8 cellular contexts compared by ENCODE assay signal in the genomic region with DNA sequence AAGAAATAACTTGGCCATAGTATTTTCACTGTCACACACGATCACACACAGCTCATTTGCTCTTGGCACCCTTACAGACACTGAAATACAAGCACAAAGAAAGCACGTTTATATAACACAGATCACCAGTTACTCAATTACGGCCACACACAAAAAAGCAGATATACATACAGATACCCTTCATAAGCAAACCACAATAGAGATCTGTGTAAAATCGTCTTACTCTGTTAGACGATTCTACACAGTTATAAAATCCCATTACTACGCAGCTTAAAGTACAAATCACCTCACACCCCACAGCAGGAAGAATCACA. TPM values are rescaled to one million over a fixed set of nuclear protein-coding genes. Genes with fewer than 3 reads are reported as not detected.
A peak's percentile ranks its signal among the peaks of the same experiment; 100 is the strongest.
DNase-seq lines count a peak whose midpoint lies in the region; ATAC-seq, FAIRE-seq and TF ChIP-seq lines count a peak whose summit lies in the region.

No MANE protein-coding gene starts in this region.

- TF ChIP-seq POLR2A in A549 (IDR thresholded peaks at IDR 0.05; ENCODE audit: low read length) (no peak), testis (IDR thresholded peaks at IDR 0.05) (no peak)

- CTCF ChIA-PET in A549 (lab: Yijun Ruan, JAX): no interaction called here

- peak overlapping the region; percentile 72 to 88 for H3K9ac ChIP-seq in kidney (ENCODE audit: low read length in 2 of 2)

- peak overlapping the region; percentile 88 for H3K4me3 Mint-ChIP-seq in activated naive CD8-positive, alpha-beta T cell treated with anti-CD3 and anti-CD28 coated beads, Interleukin-2, amount 10 ng/mL, durations not matched to agents 7 days and 5 days

- peaks cover 16% of the 10 kb centered on the region for H3K4me1 Mint-ChIP-seq in activated naive CD8-positive, alpha-beta T cell treated with anti-CD3 and anti-CD28 coated beads, Interleukin-2, amount 10 ng/mL, durations not matched to agents 7 days and 5 days

- intact Hi-C loops in kidney (cut with DNase I) (no loop called here), testis (cut with DNase I; ENCODE audit: low total_unique reads) (no loop called here)

- peak overlapping the region; percentile 67 for H3K4me2 ChIP-seq in A549

- H3K27me3 ChIP-seq in testis: no peaks in the 10 kb centered on the region

- TF ChIP-seq RAD21 in A549 (conservative IDR thresholded peaks at IDR 0.05 in 1 of 2, IDR thresholded peaks at IDR 0.05 in 1 of 2): no peak

- H3K36me3 Mint-ChIP-seq in activated naive CD8-positive, alpha-beta T cell treated with anti-CD3 and anti-CD28 coated beads, Interleukin-2, amount 10 ng/mL, durations not matched to agents 7 days and 5 days: peaks cover 23% of the 10 kb centered on the region

- FAIRE-seq in A549 (lab: Jason Lieb, UNC): peak; percentile 98
- FAIRE-seq in kidney (lab: Jason Lieb, UNC): no peak

- peak overlapping the region; percentile 74 for H3K4me3 ChIP-seq in A549
- peak overlapping the region; percentile 87 for H3K4me3 ChIP-seq in HFF-Myc (replicated peaks; ENCODE audit: low read depth, low read length)
- peak overlapping the region; percentile 98 to 100 for H3K4me3 ChIP-seq in kidney (ENCODE audit: low read length in 2 of 2)
- peak overlapping the region; percentile 73 to 80 for H3K4me3 ChIP-seq in testis

- WGBS in A549 (ENCODE audit: missing lambda C conversion rate): 20% methylated on average over 6 of the region's 6 CpGs
- 0 to 1% methylated on average over 6 of the region's 6 CpGs for WGBS in testis, 2 donors

- TF ChIP-seq CTCF in A549 (IDR thresholded peaks at IDR 0.05): no peak
- TF ChIP-seq CTCF in HFF-Myc (IDR thresholded peaks at IDR 0.05; ENCODE audit: low read depth, low read length, missing control alignments): no peak
- TF ChIP-seq CTCF in kidney (IDR thresholded peaks at IDR 0.05; ENCODE audit: borderline replicate concordance, extremely low read depth, insufficient read depth): no peak
- no peak for TF ChIP-seq CTCF in testis (IDR thresholded peaks at IDR 0.05)

- H3K27ac Mint-ChIP-seq in activated naive CD8-positive, alpha-beta T cell treated with anti-CD3 and anti-CD28 coated beads, Interleukin-2, amount 10 ng/mL, durations not matched to agents 7 days and 5 days: peak overlapping the region; percentile 87

- H3K36me3 ChIP-seq in kidney (ENCODE audit: control insufficient read depth in 1 of 2, insufficient read depth in 2 of 2, low read length in 2 of 2): no peaks in the 10 kb centered on the region
- H3K36me3 ChIP-seq in testis (ENCODE audit: low read depth, missing control alignments): no peaks in the 10 kb centered on the region

- no peaks in the 10 kb centered on the region for H3K4me1 ChIP-seq in A549
- peaks cover 6 to 9% of the 10 kb centered on the region in 2 donors for H3K4me1 ChIP-seq in kidney (ENCODE audit: control insufficient read depth in 1 of 2, insufficient read depth in 1 of 2, low read depth in 1 of 2, low read length in 2 of 2)
- no peaks in the 10 kb centered on the region for H3K4me1 ChIP-seq in testis

- TF ChIP-seq EP300 in A549 (IDR thresholded peaks at IDR 0.05): no peak

- POLR2A ChIA-PET in A549 (lab: Yijun Ruan, JAX): interaction anchor here (0.7 to 1.3 kb wide), 6 partner anchors 140 to 1484 kb away, joined by 3 to 6 read pairs (median 5); a partner anchor contains a TSS
- POLR2A ChIA-PET in activated naive CD8-positive, alpha-beta T cell treated with anti-CD3 and anti-CD28 coated beads, Interleukin-2, amount 10 ng/mL, durations not matched to agents 7 days and 5 days (lab: Charles Lee): interaction anchor here (0.6 to 2.0 kb wide), 15 partner anchors 9 to 588 kb away, joined by 3 to 14 read pairs (median 5); a partner anchor contains a TSS

- DNase-seq in A549 (ENCODE audit: low read depth in 1 of 2, low spot score in 1 of 2) (no peak), HFF-Myc (ENCODE audit: extremely low read depth, low read depth) (no peak), kidney (no peak), testis (no peak), foreskin melanocyte (no peak), SHP77 (lab: John Stamatoyannopoulos, UW) (no peak)
- DNase-seq in activated naive CD8-positive, alpha-beta T cell treated with anti-CD3 and anti-CD28 coated beads, Interleukin-2, amount 10 ng/mL, durations not matched to agents 7 days and 5 days: no peak

- H3K9me3 ChIP-seq in A549: peaks cover 89% of the 10 kb centered on the region
- peaks cover 3 to 9% of the 10 kb centered on the region in 2 donors for H3K9me3 ChIP-seq in kidney (ENCODE audit: control insufficient read depth in 1 of 2, low read length in 2 of 2)
- H3K9me3 ChIP-seq in testis: no peaks in the 10 kb centered on the region

- no peak for ATAC-seq in A549
- ATAC-seq in activated naive CD8-positive, alpha-beta T cell treated with anti-CD3 and anti-CD28 coated beads, Interleukin-2, amount 10 ng/mL, durations not matched to agents 7 days and 5 days (ENCODE audit: low read depth): no peak
- ATAC-seq in HG03442 (IDR thresholded peaks at IDR 0.05; ENCODE audit: unreplicated experiment): no peak

- H3K9me3 Mint-ChIP-seq in activated naive CD8-positive, alpha-beta T cell treated with anti-CD3 and anti-CD28 coated beads, Interleukin-2, amount 10 ng/mL, durations not matched to agents 7 days and 5 days: peaks cover 11% of the 10 kb centered on the region

- H3K27me3 Mint-ChIP-seq in activated naive CD8-positive, alpha-beta T cell treated with anti-CD3 and anti-CD28 coated beads, Interleukin-2, amount 10 ng/mL, durations not matched to agents 7 days and 5 days: no peaks in the 10 kb centered on the region

- H3K27ac ChIP-seq in A549 (peak overlapping the region; percentile 72 to 84; a peak in 5 of 6 replicates), kidney (ENCODE audit: low read depth in 2 of 2, low read length in 2 of 2) (peak overlapping the region; percentile 85 to 87), testis (peak overlapping the region; percentile 78 to 85)

TF ChIP-seq in A549, 52 proteins besides CTCF, POLR2A, EP300 and RAD21:
- TF ChIP-seq FOSB (CRISPR knock-in tag; IDR thresholded peaks at IDR 0.05) (peak; percentile 3; the same call in 1 of the 2 replicates), HOXB5 (CRISPR knock-in tag; IDR thresholded peaks at IDR 0.05) (no peak), TP53 (CRISPR knock-in tag; IDR thresholded peaks at IDR 0.05) (no peak)
TF ChIP-seq in A549: peak in this region for 1.

RNA-seq across cellular contexts. Expression of a gene that starts 0.7 kb away (rescaled TPM):
- polyA plus RNA-seq in A549 (2011; rRNA removed) (8.6 and 9.9 TPM in 2 replicates), A549 (2017; fragmentation: RNase III; extraction: RNeasy Plus Mini Kit Qiagen cat#74134 plus additional on column Dnase treatment) (5.4 to 6.0 TPM (median 5.9 TPM) in 3 replicates), kidney (ENCODE audit: insufficient read depth, low read depth, low replicate concordance) (5.9 TPM), testis (ENCODE audit: insufficient read depth, low read depth, low replicate concordance) (17.6 TPM)
- polyA plus RNA-seq in A549 (2012; cell fraction: cytosol; rRNA removed): 0.96 and 1.4 TPM in 2 replicates
- 0.70 and 0.76 TPM in 2 replicates for polyA plus RNA-seq in A549 (2012; cell fraction: nucleus; rRNA removed)
- polyA minus RNA-seq in A549 (2011; rRNA and poly(A)+ RNA removed): 4.8 and 7.4 TPM in 2 replicates
- total RNA-seq in activated naive CD8-positive, alpha-beta T cell treated with anti-CD3 and anti-CD28 coated beads, Interleukin-2, amount 10 ng/mL, durations not matched to agents 7 days and 5 days: 10 to 100 TPM; 12.7 to 17.1 TPM
- total RNA-seq in kidney (11.9 TPM), testis (10 to 100 TPM; 17.7 to 17.8 TPM)
